Comparison of ENCODE assay signal across 2 cellular contexts in genomic region chr5:132782101-132782500, GRCh38.
TF ChIP-seq lines count a peak whose summit lies in the region.

No MANE protein-coding gene starts in this region.

TF ChIP-seq in HCT116, 20 proteins besides CTCF, POLR2A, EP300 and RAD21:
- peak; percentile 41; the same call in 1 of the 2 replicates for TF ChIP-seq FOSL1 (IDR thresholded peaks at IDR 0.05; ENCODE audit: low read depth)
- TF ChIP-seq EGR1 (IDR thresholded peaks at IDR 0.05; ENCODE audit: low read depth): no peak

TF ChIP-seq in endothelial cell of umbilical vein, 7 proteins besides CTCF, POLR2A, EP300 and RAD21:
- TF ChIP-seq POLR2AphosphoS5 (IDR thresholded peaks at IDR 0.05; ENCODE audit: insufficient read depth, low read depth, low read length) (peak; percentile 76), JUN (IDR thresholded peaks at IDR 0.05; ENCODE audit: borderline replicate concordance, insufficient read depth, insufficient read length, low read depth) (peak; percentile 88), MAX (IDR thresholded peaks at IDR 0.05; ENCODE audit: insufficient read depth, insufficient read length) (no peak), EZH2 (IDR thresholded peaks at IDR 0.05; ENCODE audit: borderline replicate concordance, low read depth, low read length, severe bottlenecking) (no peak), GATA2 (IDR thresholded peaks at IDR 0.05; ENCODE audit: insufficient read depth, insufficient read length, low read depth, low read length) (no peak), MYC (IDR thresholded peaks at IDR 0.05; ENCODE audit: low read depth, low read length) (no peak), FOS (IDR thresholded peaks at IDR 0.05; ENCODE audit: borderline replicate concordance, insufficient read depth, low read length) (peak; percentile 92)
TF ChIP-seq in endothelial cell of umbilical vein: peak in this region for 3.
